In genomic region chr16:22355487-22355908, GRCh38 we compare ENCODE assay signal across 1 cellular context.
TF ChIP-seq lines count a peak whose summit lies in the region.

No MANE protein-coding gene starts in this region.

TF ChIP-seq in GM12878, 131 proteins besides CTCF, POLR2A, EP300 and RAD21 (continued from another document and continues in another):
- TF ChIP-seq ATF2 (IDR thresholded peaks at IDR 0.05; ENCODE audit: low read length) (no peak; the same call in 1 of the 2 replicates), POLR2AphosphoS5 (IDR thresholded peaks at IDR 0.05; ENCODE audit: low read length) (no peak), SRF (IDR thresholded peaks at IDR 0.05; ENCODE audit: low read depth in 2 of 2, low read length in 2 of 2) (no peak), SIN3A (IDR thresholded peaks at IDR 0.05; ENCODE audit: low read depth, low read length) (no peak), MLLT1 (IDR thresholded peaks at IDR 0.05) (no peak), RCOR1 (conservative IDR thresholded peaks at IDR 0.05; ENCODE audit: low read depth, low read length) (no peak), PKNOX1 (IDR thresholded peaks at IDR 0.05) (peak; percentile 66), IKZF2 (IDR thresholded peaks at IDR 0.05) (0 out of 4 replicates have a peak, but pooled peaks of 1 of the 2 experiments have one; percentile 22), ZNF622 (IDR thresholded peaks at IDR 0.05) (no peak), SMAD5 (IDR thresholded peaks at IDR 0.05; ENCODE audit: low read depth) (no peak), STAT3 (IDR thresholded peaks at IDR 0.05; ENCODE audit: low read depth, low read length) (peak; percentile 85; the same call in 1 of the 2 replicates), GATAD2B (conservative IDR thresholded peaks at IDR 0.05; ENCODE audit: low read depth) (no peak), SMC3 (IDR thresholded peaks at IDR 0.05; ENCODE audit: borderline replicate concordance, low read length) (no peak), IRF5 (IDR thresholded peaks at IDR 0.05; ENCODE audit: borderline replicate concordance) (no peak), IRF3 (IDR thresholded peaks at IDR 0.05) (no peak), SMAD1 (IDR thresholded peaks at IDR 0.05; ENCODE audit: low read depth, partially characterized antibody) (no peak), TAF1 (IDR thresholded peaks at IDR 0.05; ENCODE audit: borderline replicate concordance, low read depth, low read length) (no peak), ZNF207 (IDR thresholded peaks at IDR 0.05; ENCODE audit: borderline replicate concordance) (0 out of 2 replicates have a peak, but pooled peaks have one; percentile 47), ATF7 (IDR thresholded peaks at IDR 0.05; ENCODE audit: low read depth) (no peak; the same call in none of the 2 replicates), NR2C2 (IDR thresholded peaks at IDR 0.05; ENCODE audit: borderline replicate concordance, control insufficient read depth, insufficient read length, low read depth) (no peak), REST (IDR thresholded peaks at IDR 0.05; ENCODE audit: low read depth, low read length) (no peak), DPF2 (IDR thresholded peaks at IDR 0.05) (no peak), HDAC6 (IDR thresholded peaks at IDR 0.05; ENCODE audit: unreplicated experiment) (no peak), CBFB (IDR thresholded peaks at IDR 0.05; ENCODE audit: low read depth) (no peak), SUPT20H (IDR thresholded peaks at IDR 0.05; ENCODE audit: borderline replicate concordance, control insufficient read depth, low read depth, low read length) (no peak), CBX3 (IDR thresholded peaks at IDR 0.05; ENCODE audit: borderline replicate concordance, low read depth) (no peak), YBX1 (IDR thresholded peaks at IDR 0.05) (no peak), TCF12 (IDR thresholded peaks at IDR 0.05; ENCODE audit: low read depth, low read length) (no peak), NRF1 (conservative IDR thresholded peaks at IDR 0.05; ENCODE audit: low read depth, low read length) (no peak), JUNB (IDR thresholded peaks at IDR 0.05) (peak; percentile 19; the same call in 1 of the 2 replicates), SIX5 (IDR thresholded peaks at IDR 0.05; ENCODE audit: low read depth, low read length, severe bottlenecking) (no peak), ASH2L (IDR thresholded peaks at IDR 0.05; ENCODE audit: borderline replicate concordance, low read depth) (no peak), EGR1 (IDR thresholded peaks at IDR 0.05; ENCODE audit: borderline replicate concordance in 1 of 2, low read depth in 2 of 2, low read length in 2 of 2) (no peak), ZBTB33 (IDR thresholded peaks at IDR 0.05) (no peak), BACH1 (IDR thresholded peaks at IDR 0.05; ENCODE audit: borderline replicate concordance) (no peak)
- TF ChIP-seq, protein P1, sequence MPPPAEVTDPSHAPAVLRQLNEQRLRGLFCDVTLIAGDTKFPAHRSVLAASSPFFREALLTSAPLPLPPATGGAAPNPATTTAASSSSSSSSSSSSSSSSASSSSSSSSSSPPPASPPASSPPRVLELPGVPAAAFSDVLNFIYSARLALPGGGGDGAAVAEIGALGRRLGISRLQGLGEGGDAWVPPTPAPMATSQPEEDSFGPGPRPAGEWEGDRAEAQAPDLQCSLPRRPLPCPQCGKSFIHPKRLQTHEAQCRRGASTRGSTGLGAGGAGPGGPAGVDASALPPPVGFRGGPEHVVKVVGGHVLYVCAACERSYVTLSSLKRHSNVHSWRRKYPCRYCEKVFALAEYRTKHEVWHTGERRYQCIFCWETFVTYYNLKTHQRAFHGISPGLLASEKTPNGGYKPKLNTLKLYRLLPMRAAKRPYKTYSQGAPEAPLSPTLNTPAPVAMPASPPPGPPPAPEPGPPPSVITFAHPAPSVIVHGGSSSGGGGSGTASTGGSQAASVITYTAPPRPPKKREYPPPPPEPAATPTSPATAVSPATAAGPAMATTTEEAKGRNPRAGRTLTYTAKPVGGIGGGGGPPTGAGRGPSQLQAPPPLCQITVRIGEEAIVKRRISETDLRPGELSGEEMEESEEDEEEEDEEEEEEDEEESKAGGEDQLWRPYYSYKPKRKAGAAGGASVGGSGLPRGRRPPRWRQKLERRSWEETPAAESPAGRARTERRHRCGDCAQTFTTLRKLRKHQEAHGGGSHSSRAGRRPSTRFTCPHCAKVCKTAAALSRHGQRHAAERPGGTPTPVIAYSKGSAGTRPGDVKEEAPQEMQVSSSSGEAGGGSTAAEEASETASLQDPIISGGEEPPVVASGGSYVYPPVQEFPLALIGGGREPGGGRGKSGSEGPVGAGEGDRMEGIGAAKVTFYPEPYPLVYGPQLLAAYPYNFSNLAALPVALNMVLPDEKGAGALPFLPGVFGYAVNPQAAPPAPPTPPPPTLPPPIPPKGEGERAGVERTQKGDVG (CRISPR knock-in tag; IDR thresholded peaks at IDR 0.05): peak; percentile 99
- TF ChIP-seq, protein P2, sequence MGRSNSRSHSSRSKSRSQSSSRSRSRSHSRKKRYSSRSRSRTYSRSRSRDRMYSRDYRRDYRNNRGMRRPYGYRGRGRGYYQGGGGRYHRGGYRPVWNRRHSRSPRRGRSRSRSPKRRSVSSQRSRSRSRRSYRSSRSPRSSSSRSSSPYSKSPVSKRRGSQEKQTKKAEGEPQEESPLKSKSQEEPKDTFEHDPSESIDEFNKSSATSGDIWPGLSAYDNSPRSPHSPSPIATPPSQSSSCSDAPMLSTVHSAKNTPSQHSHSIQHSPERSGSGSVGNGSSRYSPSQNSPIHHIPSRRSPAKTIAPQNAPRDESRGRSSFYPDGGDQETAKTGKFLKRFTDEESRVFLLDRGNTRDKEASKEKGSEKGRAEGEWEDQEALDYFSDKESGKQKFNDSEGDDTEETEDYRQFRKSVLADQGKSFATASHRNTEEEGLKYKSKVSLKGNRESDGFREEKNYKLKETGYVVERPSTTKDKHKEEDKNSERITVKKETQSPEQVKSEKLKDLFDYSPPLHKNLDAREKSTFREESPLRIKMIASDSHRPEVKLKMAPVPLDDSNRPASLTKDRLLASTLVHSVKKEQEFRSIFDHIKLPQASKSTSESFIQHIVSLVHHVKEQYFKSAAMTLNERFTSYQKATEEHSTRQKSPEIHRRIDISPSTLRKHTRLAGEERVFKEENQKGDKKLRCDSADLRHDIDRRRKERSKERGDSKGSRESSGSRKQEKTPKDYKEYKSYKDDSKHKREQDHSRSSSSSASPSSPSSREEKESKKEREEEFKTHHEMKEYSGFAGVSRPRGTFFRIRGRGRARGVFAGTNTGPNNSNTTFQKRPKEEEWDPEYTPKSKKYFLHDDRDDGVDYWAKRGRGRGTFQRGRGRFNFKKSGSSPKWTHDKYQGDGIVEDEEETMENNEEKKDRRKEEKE (IDR thresholded peaks at IDR 0.05): no peak
- TF ChIP-seq, protein P3, sequence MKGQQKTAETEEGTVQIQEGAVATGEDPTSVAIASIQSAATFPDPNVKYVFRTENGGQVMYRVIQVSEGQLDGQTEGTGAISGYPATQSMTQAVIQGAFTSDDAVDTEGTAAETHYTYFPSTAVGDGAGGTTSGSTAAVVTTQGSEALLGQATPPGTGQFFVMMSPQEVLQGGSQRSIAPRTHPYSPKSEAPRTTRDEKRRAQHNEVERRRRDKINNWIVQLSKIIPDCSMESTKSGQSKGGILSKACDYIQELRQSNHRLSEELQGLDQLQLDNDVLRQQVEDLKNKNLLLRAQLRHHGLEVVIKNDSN (IDR thresholded peaks at IDR 0.05; ENCODE audit: borderline replicate concordance, extremely low read length, insufficient read depth, low read depth, low read length): no peak
- TF ChIP-seq, protein P4, sequence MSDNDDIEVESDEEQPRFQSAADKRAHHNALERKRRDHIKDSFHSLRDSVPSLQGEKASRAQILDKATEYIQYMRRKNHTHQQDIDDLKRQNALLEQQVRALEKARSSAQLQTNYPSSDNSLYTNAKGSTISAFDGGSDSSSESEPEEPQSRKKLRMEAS (IDR thresholded peaks at IDR 0.05; ENCODE audit: low read depth, low read length): no peak
